28 cellular contexts compared by ENCODE assay signal in genomic region chr1:157819886-157820285, GRCh38. TPM values are rescaled to one million over a fixed set of nuclear protein-coding genes. Genes with fewer than 3 reads are reported as not detected.
DNase-seq lines count a peak whose midpoint lies in the region; ATAC-seq and TF ChIP-seq lines count a peak whose summit lies in the region.
"Had no signal": no experiment of that assay in that cellular context is flagged by ENCODE, and none has a peak within 500 bp of the region (broad histone marks: within the 10 kb centered on the region; RNA-seq: fewer than 3 reads in every experiment).

FCRL1 (minus strand) TSS chr1:157820120; CDS start chr1:157820037, 83 bp downstream.

- H3K27ac ChIP-seq in OCI-LY3 (ENCODE audit: low read length) (no peak within 1 kb of the TSS), upper lobe of right lung (no peak within 1 kb of the TSS), H9 (ENCODE audit: insufficient read length, low read depth, low read length) (no peak within 1 kb of the TSS), suprapubic skin (no peak within 1 kb of the TSS)
- H3K27ac ChIP-seq: ascending aorta, right atrium auricular region, SJCRH30 had no signal

- no peak within 1 kb of the TSS for H2BK20ac ChIP-seq in H9 (ENCODE audit: low read depth, low read length, poor library complexity, severe bottlenecking)

- H3K9ac ChIP-seq in OCI-LY3 (ENCODE audit: low read length) (no peak within 1 kb of the TSS), H9 (ENCODE audit: extremely low read depth, insufficient read length, low read length) (no peak within 1 kb of the TSS)

- no peak within 1 kb of the TSS for H4K91ac ChIP-seq in H9 (ENCODE audit: insufficient read length, low read depth, low read length)

- WGBS in H9 (ENCODE audit: extremely low coverage, insufficient read length, low lambda C conversion rate) = no CpG with 5 or more reads among the region's 3 CpGs
- WGBS in suprapubic skin = 65% methylated on average over 3 of the region's 3 CpGs

- H4K8ac ChIP-seq in H9 (replicated peaks; ENCODE audit: insufficient read length, low read depth, low read length) = no peak within 1 kb of the TSS

- 0 out of 2 replicates have a peak, but pooled peaks cover 8% of the 10 kb centered on the region for H3K27me3 ChIP-seq in OCI-LY3 (ENCODE audit: low read depth, low read length)
- no peaks in the 10 kb centered on the region for H3K27me3 ChIP-seq in upper lobe of right lung
- no peaks in the 10 kb centered on the region for H3K27me3 ChIP-seq in H9 (ENCODE audit: insufficient read depth, low read length)
- no peaks in the 10 kb centered on the region for H3K27me3 ChIP-seq in suprapubic skin
- H3K27me3 ChIP-seq: ascending aorta, right atrium auricular region, SJCRH30 had no signal

- no peak within 1 kb of the TSS for H2BK120ac ChIP-seq in H9 (ENCODE audit: low read depth, low read length, poor library complexity, severe bottlenecking)

- H2BK15ac ChIP-seq in H9 (ENCODE audit: low read depth, low read length) = no peak within 1 kb of the TSS

- no peaks in the 10 kb centered on the region for H3K79me2 ChIP-seq in OCI-LY3 (ENCODE audit: low read length)
- H3K79me2 ChIP-seq in H9 (ENCODE audit: insufficient read depth, low read length) = no peaks in the 10 kb centered on the region

- TF ChIP-seq POLR2A in suprapubic skin (IDR thresholded peaks at IDR 0.05) = no peak

- H2BK12ac ChIP-seq in H9 (ENCODE audit: insufficient read length, low read depth, low read length) = no peak within 1 kb of the TSS

- H3K4me3 ChIP-seq in OCI-LY3 (ENCODE audit: low read length) (peak within 1 kb of the TSS; percentile 27; the same call in 1 of the 2 replicates), upper lobe of right lung (no peak within 1 kb of the TSS), suprapubic skin (no peak within 1 kb of the TSS)
- H3K4me3 ChIP-seq: ascending aorta, right atrium auricular region, SJCRH30 had no signal

- H3K27me3 Mint-ChIP-seq in natural killer cell (ENCODE audit: low read depth in 2 of 2) (peaks cover 19 to 21% of the 10 kb centered on the region in 2 donors), H9 (ENCODE audit: low read depth) (no peaks in the 10 kb centered on the region; the same call in none of the 2 replicates)
- peaks cover 15 to 30% of the 10 kb centered on the region in 2 donors for H3K27me3 Mint-ChIP-seq in natural killer cell treated with Interleukin-12 subunit alpha and Interleukin-12 subunit beta and Interleukin-15 and Interleukin-18, amount 100 ng/mL, for 72 hours
- H3K27me3 Mint-ChIP-seq: activated naive CD4-positive, alpha-beta T cell treated with anti-CD3 and anti-CD28 coated beads, Interleukin-2, amount 10 ng/mL, durations not matched to agents 7 days and 5 days had no signal

- peak in 2 of 3 donors; percentile 48 to 59 for ATAC-seq in natural killer cell
- ATAC-seq in natural killer cell treated with Interleukin-12 subunit alpha and Interleukin-12 subunit beta and Interleukin-15 and Interleukin-18, amount 100 ng/mL, for 72 hours = no peak
- ATAC-seq in esophagus mucosa = peak; percentile 8
- ATAC-seq in upper lobe of right lung = peak; percentile 68
- ATAC-seq: activated T-cell treated with anti-CD3 and anti-CD28 coated beads, Interleukin-2, amount 50 U/mL, for 72 hours had no signal

- TF ChIP-seq CTCF in natural killer cell (IDR thresholded peaks at IDR 0.05) = no peak
- no peak for TF ChIP-seq CTCF in OCI-LY3 (IDR thresholded peaks at IDR 0.05; ENCODE audit: low read depth, low read length)
- TF ChIP-seq CTCF in upper lobe of right lung (IDR thresholded peaks at IDR 0.05) = no peak
- no peak for TF ChIP-seq CTCF in H9 (conservative IDR thresholded peaks at IDR 0.05)
- TF ChIP-seq CTCF in suprapubic skin (IDR thresholded peaks at IDR 0.05) = no peak

- no peak within 1 kb of the TSS for H3K14ac ChIP-seq in H9 (ENCODE audit: insufficient read depth, low read length)

- DNase-seq in natural killer cell (no peak), upper lobe of right lung (no peak), H9 (no peak), suprapubic skin (ENCODE audit: low spot score in 2 of 2) (no peak)
- DNase-seq in natural killer cell treated with Interleukin-12 subunit alpha and Interleukin-12 subunit beta and Interleukin-15 and Interleukin-18, amount 100 ng/mL, for 72 hours (ENCODE audit: low spot score) = no peak
- DNase-seq in activated CD4-positive, alpha-beta T cell treated with anti-CD3 and anti-CD28 coated beads for 4 hours = no peak
- DNase-seq: activated CD4-positive, alpha-beta T cell treated with anti-CD3 and anti-CD28 coated beads for 1 hour; activated naive CD4-positive, alpha-beta T cell treated with anti-CD3 and anti-CD28 coated beads, Interleukin-2, amount 10 ng/mL, durations not matched to agents 7 days and 5 days; activated T-cell treated with anti-CD3 and anti-CD28 coated beads, Interleukin-2, amount 50 U/mL, for 72 hours; C1 segment of cervical spinal cord; central memory CD4-positive, alpha-beta T cell; DMS 273 treated with DMSO at 0.1 percent for 48 hours; hypothalamus; NCI-H1105 treated with DMSO at 0.1 percent for 48 hours; NCI-H524; OCI-M1; SJCRH30; stimulated activated CD4-positive, alpha-beta T cell treated with anti-CD3 and anti-CD28 coated beads, Interleukin-12 subunit alpha, Interleukin-12 subunit beta, amount 100 ng/mL, for 4 hours had no signal

- H3K4me1 ChIP-seq in OCI-LY3 (ENCODE audit: low read length) = peaks cover 10% of the 10 kb centered on the region
- H3K4me1 ChIP-seq in upper lobe of right lung = no peaks in the 10 kb centered on the region
- H3K4me1 ChIP-seq in H9 (ENCODE audit: insufficient read depth, low read length) = no peaks in the 10 kb centered on the region
- H3K4me1 ChIP-seq in suprapubic skin = no peaks in the 10 kb centered on the region
- H3K4me1 ChIP-seq: ascending aorta, right atrium auricular region, SJCRH30 had no signal

- H3K27ac Mint-ChIP-seq in natural killer cell (no peak within 1 kb of the TSS), H9 (no peak within 1 kb of the TSS)
- H3K27ac Mint-ChIP-seq in natural killer cell treated with Interleukin-12 subunit alpha and Interleukin-12 subunit beta and Interleukin-15 and Interleukin-18, amount 100 ng/mL, for 72 hours = no peak within 1 kb of the TSS
- H3K27ac Mint-ChIP-seq: activated naive CD4-positive, alpha-beta T cell treated with anti-CD3 and anti-CD28 coated beads, Interleukin-2, amount 10 ng/mL, durations not matched to agents 7 days and 5 days; activated T-cell treated with anti-CD3 and anti-CD28 coated beads, Interleukin-2, amount 50 U/mL, for 72 hours had no signal

- H2AFZ ChIP-seq in OCI-LY3 (ENCODE audit: low read depth, low read length) (0 out of 2 replicates have a peak within 1 kb of the TSS, but pooled peaks have one; percentile 18), H9 (ENCODE audit: low read length) (no peak within 1 kb of the TSS)

- no peak within 1 kb of the TSS for H2AK5ac ChIP-seq in H9 (ENCODE audit: insufficient read length, low read length)

- H3K4me3 Mint-ChIP-seq in natural killer cell = no peak within 1 kb of the TSS
- H3K4me3 Mint-ChIP-seq in natural killer cell treated with Interleukin-12 subunit alpha and Interleukin-12 subunit beta and Interleukin-15 and Interleukin-18, amount 100 ng/mL, for 72 hours = no peak within 1 kb of the TSS
- H3K4me3 Mint-ChIP-seq in H9 = no peak within 1 kb of the TSS
- H3K4me3 Mint-ChIP-seq: activated naive CD4-positive, alpha-beta T cell treated with anti-CD3 and anti-CD28 coated beads, Interleukin-2, amount 10 ng/mL, durations not matched to agents 7 days and 5 days; activated T-cell treated with anti-CD3 and anti-CD28 coated beads, Interleukin-2, amount 50 U/mL, for 72 hours had no signal

- peaks cover 0 to 2% of the 10 kb centered on the region in 2 donors for H3K9me3 Mint-ChIP-seq in natural killer cell
- H3K9me3 Mint-ChIP-seq in natural killer cell treated with Interleukin-12 subunit alpha and Interleukin-12 subunit beta and Interleukin-15 and Interleukin-18, amount 100 ng/mL, for 72 hours = peaks cover 2% of the 10 kb centered on the region
- H3K9me3 Mint-ChIP-seq in H9 = no peaks in the 10 kb centered on the region; a peak in 2 of 5 replicates
- H3K9me3 Mint-ChIP-seq: activated naive CD4-positive, alpha-beta T cell treated with anti-CD3 and anti-CD28 coated beads, Interleukin-2, amount 10 ng/mL, durations not matched to agents 7 days and 5 days; activated T-cell treated with anti-CD3 and anti-CD28 coated beads, Interleukin-2, amount 50 U/mL, for 72 hours had no signal

- H3K4me2 ChIP-seq in OCI-LY3 (ENCODE audit: low read length) (peak within 1 kb of the TSS; percentile 51), H9 (ENCODE audit: insufficient read depth, insufficient read length, low read length) (no peak within 1 kb of the TSS)

- intact Hi-C loops in natural killer cell (cut with micrococcal nuclease) = no loop called here
- intact Hi-C loops in upper lobe of right lung (cut with DNase I) = no loop called here

- H4K20me1 ChIP-seq in OCI-LY3 (ENCODE audit: insufficient read depth, low read length) (no peaks in the 10 kb centered on the region), H9 (ENCODE audit: control insufficient read depth, insufficient read depth, insufficient read length) (no peaks in the 10 kb centered on the region)

- H3K36me3 ChIP-seq in OCI-LY3 (replicated peaks; ENCODE audit: low read depth, low read length) (no peaks in the 10 kb centered on the region), upper lobe of right lung (no peaks in the 10 kb centered on the region), suprapubic skin (no peaks in the 10 kb centered on the region)
- H3K36me3 ChIP-seq: ascending aorta, right atrium auricular region, SJCRH30 had no signal

- H3K4ac ChIP-seq in H9 (ENCODE audit: low read depth, low read length) = no peak within 1 kb of the TSS

- no peak within 1 kb of the TSS for H4K5ac ChIP-seq in H9 (ENCODE audit: insufficient read length, low read depth, low read length)

- no peak within 1 kb of the TSS for H3K23ac ChIP-seq in H9 (ENCODE audit: insufficient read length, low read depth, low read length)

- H3K9me3 ChIP-seq in OCI-LY3 (ENCODE audit: insufficient read depth, low read length) (no peaks in the 10 kb centered on the region), upper lobe of right lung (no peaks in the 10 kb centered on the region), H9 (ENCODE audit: control insufficient read depth, low read depth, low read length) (no peaks in the 10 kb centered on the region), suprapubic skin (no peaks in the 10 kb centered on the region)
- H3K9me3 ChIP-seq: ascending aorta, SJCRH30 had no signal

- no peak within 1 kb of the TSS for H3K56ac ChIP-seq in H9 (ENCODE audit: insufficient read length, low read depth, low read length)

- H3K23me2 ChIP-seq in H9 (ENCODE audit: insufficient read length, low read depth, low read length, poor library complexity, severe bottlenecking) = no peaks in the 10 kb centered on the region

- no peak within 1 kb of the TSS for H3K18ac ChIP-seq in H9 (ENCODE audit: insufficient read length, low read depth, low read length)

- no peak within 1 kb of the TSS for H3T11ph ChIP-seq in H9 (ENCODE audit: low read length)

- no peak for TF ChIP-seq EP300 in suprapubic skin (IDR thresholded peaks at IDR 0.05)

- H2BK5ac ChIP-seq in H9 (ENCODE audit: insufficient read length, low read length) = no peak within 1 kb of the TSS

- H3K36me3 Mint-ChIP-seq in natural killer cell (no peaks in the 10 kb centered on the region), H9 (ENCODE audit: insufficient read depth in 1 of 3, low read depth in 3 of 3) (no peaks in the 10 kb centered on the region)
- H3K36me3 Mint-ChIP-seq in natural killer cell treated with Interleukin-12 subunit alpha and Interleukin-12 subunit beta and Interleukin-15 and Interleukin-18, amount 100 ng/mL, for 72 hours = peaks cover 5% of the 10 kb centered on the region
- H3K36me3 Mint-ChIP-seq: activated naive CD4-positive, alpha-beta T cell treated with anti-CD3 and anti-CD28 coated beads, Interleukin-2, amount 10 ng/mL, durations not matched to agents 7 days and 5 days had no signal

- H3K4me1 Mint-ChIP-seq in natural killer cell (no peaks in the 10 kb centered on the region), H9 (no peaks in the 10 kb centered on the region)
- H3K4me1 Mint-ChIP-seq in natural killer cell treated with Interleukin-12 subunit alpha and Interleukin-12 subunit beta and Interleukin-15 and Interleukin-18, amount 100 ng/mL, for 72 hours (ENCODE audit: low read depth in 2 of 2) = peaks cover 0 to 2% of the 10 kb centered on the region in 2 donors
- H3K4me1 Mint-ChIP-seq: activated naive CD4-positive, alpha-beta T cell treated with anti-CD3 and anti-CD28 coated beads, Interleukin-2, amount 10 ng/mL, durations not matched to agents 7 days and 5 days had no signal

- H3K79me1 ChIP-seq in H9 (ENCODE audit: insufficient read depth, low read depth, low read length, poor library complexity, severe bottlenecking) = no peaks in the 10 kb centered on the region

RNA-seq across cellular contexts. Expression of gene FCRL1, which starts in this region (rescaled TPM):
- total RNA-seq in natural killer cell = 1 to 10 TPM; 1.8 to 2.6 (median 2.0) TPM
- not detected for total RNA-seq in natural killer cell treated with Interleukin-12 subunit alpha and Interleukin-12 subunit beta and Interleukin-15 and Interleukin-18, amount 100 ng/mL, for 72 hours
- total RNA-seq in esophagus mucosa = 1.2 TPM
- total RNA-seq in upper lobe of right lung = 1.4 TPM
- total RNA-seq in H9 (2021) = not detected in 2 replicates
- not detected for total RNA-seq in suprapubic skin
- total RNA-seq: A172; activated CD8-positive, alpha-beta memory T cell treated with anti-CD3 and anti-CD28 coated beads for 36 hours; ascending aorta; dermis microvascular lymphatic vessel endothelial cell; fibroblast of villous mesenchyme; lower leg skin; osteoblast; SJCRH30 had no signal

Comparison
In these comparisons a context has a peak if more than half of its experiments do, and no peak if none do; other contexts are left out.
1. ATAC-seq: peak in natural killer cell (2 of 3), esophagus mucosa (single experiment) and upper lobe of right lung (single experiment); none in natural killer cell treated with Interleukin-12 subunit alpha and Interleukin-12 subunit beta and Interleukin-15 and Interleukin-18, amount 100 ng/mL, for 72 hours (0 of 2).